Comparison of ENCODE assay signal across 18 cellular contexts in genomic region chr2:170461875-170462274, GRCh38.
A peak's percentile ranks its signal among the peaks of the same experiment; 100 is the strongest.
DNase-seq lines count a peak whose midpoint lies in the region; ATAC-seq, FAIRE-seq and TF ChIP-seq lines count a peak whose summit lies in the region.
"Had no signal": no experiment of that assay in that cellular context is flagged by ENCODE, and none has a peak within 500 bp of the region (broad histone marks: within the 10 kb centered on the region; RNA-seq: fewer than 3 reads in every experiment).

No MANE protein-coding gene starts in this region.

- H3K9ac ChIP-seq in HCT116 (ENCODE audit: low read length): no peak overlapping the region

- POLR2A ChIA-PET in HCT116 (lab: Charles Lee): no interaction called here

- intact Hi-C loops in HCT116 (cut with micrococcal nuclease) (loop anchor here (1.0 kb wide), 1 partner anchor 350 kb away; no protein-coding TSS in a partner anchor), mucosa of descending colon (cut with DNase I, micrococcal nuclease) (no loop called here)

- CTCF ChIA-PET in HCT116 (lab: Charles Lee): interaction anchor here (1.4 kb wide), 1 partner anchor 351 kb away, joined by 4 read pairs; no protein-coding TSS in a partner anchor

- no peak for DNase-seq in D721Med (ENCODE audit: insufficient read length, low spot score)
- no peak for DNase-seq in HCT116 (ENCODE audit: low read depth, low spot score)
- no peak for DNase-seq in astrocyte of the cerebellum (ENCODE audit: low read depth)
- DNase-seq in iPS-NIHi7 (ENCODE audit: extremely low spot score): peak; percentile 40
- no peak for DNase-seq in mucosa of descending colon
- DNase-seq in ACHN: no peak
- DNase-seq: activated CD4-positive, alpha-beta T cell treated with anti-CD3 and anti-CD28 coated beads, Interleukin-2, amount 10 ng/mL, durations not matched to agents 24 days and 14 days; activated naive CD4-positive, alpha-beta T cell treated with anti-CD3 and anti-CD28 coated beads for 36 hours; HFFc6; left ventricle myocardium inferior; NCI-H2081 treated with DMSO at 0.1 percent for 48 hours; stimulated activated CD4-positive, alpha-beta T cell treated with anti-CD3 and anti-CD28 coated beads, Interleukin-4, amount 100 ng/mL, for 4 hours; testis had no signal

- RAD21 ChIA-PET in HCT116 (lab: Charles Lee; ENCODE audit: low non-redundant PET in 1 of 2, low total read pairs in 2 of 2, uncharacterized antibody in 2 of 2, unreplicated experiment in 2 of 2): no interaction called here

- H2AFZ ChIP-seq in HCT116 (ENCODE audit: low read depth, low read length, poor library complexity, severe bottlenecking): no peak overlapping the region

- BruUV-seq in HCT116 (replicated peaks; lab: Mats Ljungman, UMichigan): no TSS peak

- TF ChIP-seq RAD21 in HCT116 (IDR thresholded peaks at IDR 0.05; ENCODE audit: low read depth): peak; percentile 53

- no peaks in the 10 kb centered on the region for H4K20me1 ChIP-seq in HCT116 (ENCODE audit: insufficient read depth)

- no peaks in the 10 kb centered on the region for H3K27me3 ChIP-seq in HCT116 (ENCODE audit: insufficient read depth, low read length)
- H3K27me3 ChIP-seq: SJCRH30, testis had no signal

- no peak for TF ChIP-seq POLR2A in HCT116 (IDR thresholded peaks at IDR 0.05; ENCODE audit: borderline replicate concordance, extremely low read depth, insufficient read depth, insufficient read length)

- H3K4me3 ChIP-seq in HCT116 (replicated peaks in 1 of 2; ENCODE audit: low read depth in 1 of 2, low read length in 2 of 2) (no peak overlapping the region), astrocyte of the cerebellum (ENCODE audit: low read depth, low read length) (no peak overlapping the region), mucosa of descending colon (no peak overlapping the region)
- H3K4me3 ChIP-seq: left ventricle myocardium inferior, SJCRH30, testis had no signal

- H3K4me2 ChIP-seq in HCT116 (ENCODE audit: low read length): no peak overlapping the region

- H3K4me1 ChIP-seq in HCT116 (ENCODE audit: control insufficient read depth in 1 of 2, insufficient read depth in 2 of 2, low read length in 2 of 2) (no peaks in the 10 kb centered on the region), mucosa of descending colon (ENCODE audit: low read depth) (no peaks in the 10 kb centered on the region)
- H3K4me1 ChIP-seq: left ventricle myocardium inferior, testis had no signal

- H3K9me3 ChIP-seq in HCT116 (ENCODE audit: control insufficient read depth in 1 of 2, insufficient read depth in 1 of 2, low read depth in 1 of 2, low read length in 2 of 2) (no peaks in the 10 kb centered on the region), mucosa of descending colon (no peaks in the 10 kb centered on the region)
- H3K9me3 ChIP-seq: left ventricle myocardium inferior, SJCRH30, testis had no signal

- H3K36me3 ChIP-seq in HCT116 (ENCODE audit: control insufficient read depth in 1 of 2, insufficient read depth in 2 of 2, low read length in 2 of 2) (no peaks in the 10 kb centered on the region), mucosa of descending colon (ENCODE audit: low read depth) (no peaks in the 10 kb centered on the region)
- H3K36me3 ChIP-seq: left ventricle myocardium inferior, SJCRH30 had no signal

- no peaks in the 10 kb centered on the region for H3K9me2 ChIP-seq in HCT116 (ENCODE audit: insufficient read depth)

- H3K27ac ChIP-seq in HCT116 (ENCODE audit: low read depth, low read length): no peak overlapping the region
- H3K27ac ChIP-seq: left ventricle myocardium inferior, SJCRH30, testis had no signal

- in situ Hi-C loops in astrocyte of the cerebellum (cut with HindIII; ENCODE audit: low sequenced_read_pairs) (no loop called here), ACHN (cut with HindIII; ENCODE audit: low pct_ligation_motif_present, low pct_unique_long_range_greater_than_20kb, low sequenced_read_pairs) (no loop called here)

- no peak for FAIRE-seq in D721Med (lab: Jason Lieb, UNC)
- FAIRE-seq: astrocyte, GM18507 had no signal

- H3K79me2 ChIP-seq in HCT116 (ENCODE audit: insufficient read depth, low read length): no peaks in the 10 kb centered on the region

- peak; percentile 17 for TF ChIP-seq CTCF in D721Med (IDR thresholded peaks at IDR 0.05; ENCODE audit: insufficient read depth, missing control alignments)
- TF ChIP-seq CTCF in HCT116 (IDR thresholded peaks at IDR 0.05 in 2 of 3, conservative IDR thresholded peaks at IDR 0.05 in 1 of 3; ENCODE audit: borderline replicate concordance in 1 of 3, insufficient read depth in 1 of 3, low read depth in 2 of 3, low read length in 2 of 3): 0 out of 6 replicates have a peak, but pooled peaks of 2 of the 3 experiments have one; percentile 9 to 13
- peak; percentile 21 for TF ChIP-seq CTCF in astrocyte of the cerebellum (IDR thresholded peaks at IDR 0.05; ENCODE audit: low read depth, low read length, missing control alignments)
- TF ChIP-seq CTCF in mucosa of descending colon (IDR thresholded peaks at IDR 0.05): no peak

- no peak for ATAC-seq in HCT116
- ATAC-seq in HG02840 (IDR thresholded peaks at IDR 0.05; ENCODE audit: low FRiP score, unreplicated experiment): no peak
- ATAC-seq in mucosa of descending colon: no peak
- ATAC-seq in GM18861 (IDR thresholded peaks at IDR 0.05; ENCODE audit: unreplicated experiment): no peak

TF ChIP-seq in HCT116, 20 proteins besides CTCF, POLR2A, EP300 and RAD21:
- TF ChIP-seq EZH2 (IDR thresholded peaks at IDR 0.05) (no peak), SRF (IDR thresholded peaks at IDR 0.05; ENCODE audit: low read depth) (no peak), SP1 (IDR thresholded peaks at IDR 0.05; ENCODE audit: low read depth) (no peak), CEBPB (IDR thresholded peaks at IDR 0.05; ENCODE audit: low read depth) (no peak), ZFX (IDR thresholded peaks at IDR 0.05) (no peak), YY1 (IDR thresholded peaks at IDR 0.05; ENCODE audit: extremely low read depth, insufficient replicate concordance, low read depth, low read length) (no peak), ZNF274 (IDR thresholded peaks at IDR 0.05; ENCODE audit: low read depth, low read length) (no peak)
- TF ChIP-seq, protein P1, sequence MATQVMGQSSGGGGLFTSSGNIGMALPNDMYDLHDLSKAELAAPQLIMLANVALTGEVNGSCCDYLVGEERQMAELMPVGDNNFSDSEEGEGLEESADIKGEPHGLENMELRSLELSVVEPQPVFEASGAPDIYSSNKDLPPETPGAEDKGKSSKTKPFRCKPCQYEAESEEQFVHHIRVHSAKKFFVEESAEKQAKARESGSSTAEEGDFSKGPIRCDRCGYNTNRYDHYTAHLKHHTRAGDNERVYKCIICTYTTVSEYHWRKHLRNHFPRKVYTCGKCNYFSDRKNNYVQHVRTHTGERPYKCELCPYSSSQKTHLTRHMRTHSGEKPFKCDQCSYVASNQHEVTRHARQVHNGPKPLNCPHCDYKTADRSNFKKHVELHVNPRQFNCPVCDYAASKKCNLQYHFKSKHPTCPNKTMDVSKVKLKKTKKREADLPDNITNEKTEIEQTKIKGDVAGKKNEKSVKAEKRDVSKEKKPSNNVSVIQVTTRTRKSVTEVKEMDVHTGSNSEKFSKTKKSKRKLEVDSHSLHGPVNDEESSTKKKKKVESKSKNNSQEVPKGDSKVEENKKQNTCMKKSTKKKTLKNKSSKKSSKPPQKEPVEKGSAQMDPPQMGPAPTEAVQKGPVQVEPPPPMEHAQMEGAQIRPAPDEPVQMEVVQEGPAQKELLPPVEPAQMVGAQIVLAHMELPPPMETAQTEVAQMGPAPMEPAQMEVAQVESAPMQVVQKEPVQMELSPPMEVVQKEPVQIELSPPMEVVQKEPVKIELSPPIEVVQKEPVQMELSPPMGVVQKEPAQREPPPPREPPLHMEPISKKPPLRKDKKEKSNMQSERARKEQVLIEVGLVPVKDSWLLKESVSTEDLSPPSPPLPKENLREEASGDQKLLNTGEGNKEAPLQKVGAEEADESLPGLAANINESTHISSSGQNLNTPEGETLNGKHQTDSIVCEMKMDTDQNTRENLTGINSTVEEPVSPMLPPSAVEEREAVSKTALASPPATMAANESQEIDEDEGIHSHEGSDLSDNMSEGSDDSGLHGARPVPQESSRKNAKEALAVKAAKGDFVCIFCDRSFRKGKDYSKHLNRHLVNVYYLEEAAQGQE (IDR thresholded peaks at IDR 0.05; ENCODE audit: low read depth): no peak
